In genomic region chr16:87366288-87366687, GRCh38 we compare ENCODE assay signal across 1 cellular context.
TF ChIP-seq lines count a peak whose summit lies in the region.

No MANE protein-coding gene starts in this region.

TF ChIP-seq in SK-N-SH treated with all-trans-retinoic acid at 6 μM for 48 hours, 23 proteins besides CTCF, POLR2A, EP300 and RAD21 (continued from another document):
- TF ChIP-seq TSHZ2 (CRISPR knock-in tag; IDR thresholded peaks at IDR 0.05) (no peak), ZC3H10 (CRISPR knock-in tag; IDR thresholded peaks at IDR 0.05) (no peak), CREB5 (CRISPR knock-in tag; IDR thresholded peaks at IDR 0.05; ENCODE audit: low read depth) (no peak), ISL1 (CRISPR knock-in tag; IDR thresholded peaks at IDR 0.05) (no peak)
